In the genomic region with DNA sequence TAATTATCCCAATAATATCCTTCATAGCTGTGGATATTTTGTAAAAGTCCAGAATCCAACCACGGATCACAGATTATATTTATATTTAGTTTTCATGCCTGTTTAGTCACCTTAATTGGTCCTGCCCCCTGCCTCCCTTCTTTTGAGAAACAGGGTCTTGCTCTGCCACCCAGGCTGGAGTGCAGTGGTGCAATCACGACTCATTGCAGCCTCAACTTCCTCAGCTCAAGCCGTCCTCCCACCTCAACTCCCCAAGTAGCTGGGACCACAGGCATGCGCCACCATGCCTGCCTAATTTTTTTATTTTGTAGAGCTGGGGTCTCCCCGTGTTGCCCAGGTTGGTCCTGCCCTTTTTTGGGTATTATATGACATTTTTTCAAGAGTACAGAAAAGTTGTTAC, we compare ENCODE assay signal across 16 cellular contexts.
DNase-seq lines count a peak whose midpoint lies in the region; TF ChIP-seq lines count a peak whose summit lies in the region.
"Had no signal": no experiment of that assay in that cellular context is flagged by ENCODE, and none has a peak within 500 bp of the region (broad histone marks: within the 10 kb centered on the region; RNA-seq: fewer than 3 reads in every experiment).

No MANE protein-coding gene starts in this region.

- TF ChIP-seq CTCF in fibroblast of mammary gland (conservative IDR thresholded peaks at IDR 0.05; ENCODE audit: control insufficient read depth, insufficient read depth, low read depth, low read length): no peak

- DNase-seq in Daoy (ENCODE audit: low read depth) (peak; percentile 17), HT1080 (ENCODE audit: low read depth) (peak; percentile 64), NCI-H226 (peak; percentile 34), fibroblast of mammary gland (ENCODE audit: low read depth) (peak; percentile 35), OCI-M2 (lab: John Stamatoyannopoulos, UW; ENCODE audit: unreplicated experiment) (no peak), SK-N-DZ (ENCODE audit: low spot score) (no peak), cerebellar cortex (ENCODE audit: low spot score) (no peak)
- DNase-seq: COR-L47, KG1, NCI-H1417 treated with DMSO at 0.1 percent for 48 hours, NCI-H1930, NCI-H446 treated with DMSO at 0.1 percent for 48 hours, NCI-H748 treated with DMSO at 0.1 percent for 48 hours, OCI-M1 had no signal

- H3K4me3 ChIP-seq in fibroblast of mammary gland (ENCODE audit: control insufficient read depth, low read depth, low read length): no peak overlapping the region
- H3K4me3 ChIP-seq: HAP-1, SK-N-MC had no signal

Comparison
In these comparisons a context has a peak if more than half of its experiments do, and no peak if none do; other contexts are left out.
1. DNase-seq: peak in Daoy (single experiment), HT1080 (single experiment), NCI-H226 (single experiment) and fibroblast of mammary gland (single experiment); none in OCI-M2 (single experiment), SK-N-DZ (single experiment) and cerebellar cortex (single experiment).